In genomic region chr3:126184465-126185000, GRCh38 we compare ENCODE assay signal across 1 cellular context.
TF ChIP-seq lines count a peak whose summit lies in the region.

No MANE protein-coding gene starts in this region.

TF ChIP-seq in HepG2, 621 proteins besides CTCF, POLR2A, EP300 and RAD21 (continued from another document and continues in another):
- TF ChIP-seq, protein P1, sequence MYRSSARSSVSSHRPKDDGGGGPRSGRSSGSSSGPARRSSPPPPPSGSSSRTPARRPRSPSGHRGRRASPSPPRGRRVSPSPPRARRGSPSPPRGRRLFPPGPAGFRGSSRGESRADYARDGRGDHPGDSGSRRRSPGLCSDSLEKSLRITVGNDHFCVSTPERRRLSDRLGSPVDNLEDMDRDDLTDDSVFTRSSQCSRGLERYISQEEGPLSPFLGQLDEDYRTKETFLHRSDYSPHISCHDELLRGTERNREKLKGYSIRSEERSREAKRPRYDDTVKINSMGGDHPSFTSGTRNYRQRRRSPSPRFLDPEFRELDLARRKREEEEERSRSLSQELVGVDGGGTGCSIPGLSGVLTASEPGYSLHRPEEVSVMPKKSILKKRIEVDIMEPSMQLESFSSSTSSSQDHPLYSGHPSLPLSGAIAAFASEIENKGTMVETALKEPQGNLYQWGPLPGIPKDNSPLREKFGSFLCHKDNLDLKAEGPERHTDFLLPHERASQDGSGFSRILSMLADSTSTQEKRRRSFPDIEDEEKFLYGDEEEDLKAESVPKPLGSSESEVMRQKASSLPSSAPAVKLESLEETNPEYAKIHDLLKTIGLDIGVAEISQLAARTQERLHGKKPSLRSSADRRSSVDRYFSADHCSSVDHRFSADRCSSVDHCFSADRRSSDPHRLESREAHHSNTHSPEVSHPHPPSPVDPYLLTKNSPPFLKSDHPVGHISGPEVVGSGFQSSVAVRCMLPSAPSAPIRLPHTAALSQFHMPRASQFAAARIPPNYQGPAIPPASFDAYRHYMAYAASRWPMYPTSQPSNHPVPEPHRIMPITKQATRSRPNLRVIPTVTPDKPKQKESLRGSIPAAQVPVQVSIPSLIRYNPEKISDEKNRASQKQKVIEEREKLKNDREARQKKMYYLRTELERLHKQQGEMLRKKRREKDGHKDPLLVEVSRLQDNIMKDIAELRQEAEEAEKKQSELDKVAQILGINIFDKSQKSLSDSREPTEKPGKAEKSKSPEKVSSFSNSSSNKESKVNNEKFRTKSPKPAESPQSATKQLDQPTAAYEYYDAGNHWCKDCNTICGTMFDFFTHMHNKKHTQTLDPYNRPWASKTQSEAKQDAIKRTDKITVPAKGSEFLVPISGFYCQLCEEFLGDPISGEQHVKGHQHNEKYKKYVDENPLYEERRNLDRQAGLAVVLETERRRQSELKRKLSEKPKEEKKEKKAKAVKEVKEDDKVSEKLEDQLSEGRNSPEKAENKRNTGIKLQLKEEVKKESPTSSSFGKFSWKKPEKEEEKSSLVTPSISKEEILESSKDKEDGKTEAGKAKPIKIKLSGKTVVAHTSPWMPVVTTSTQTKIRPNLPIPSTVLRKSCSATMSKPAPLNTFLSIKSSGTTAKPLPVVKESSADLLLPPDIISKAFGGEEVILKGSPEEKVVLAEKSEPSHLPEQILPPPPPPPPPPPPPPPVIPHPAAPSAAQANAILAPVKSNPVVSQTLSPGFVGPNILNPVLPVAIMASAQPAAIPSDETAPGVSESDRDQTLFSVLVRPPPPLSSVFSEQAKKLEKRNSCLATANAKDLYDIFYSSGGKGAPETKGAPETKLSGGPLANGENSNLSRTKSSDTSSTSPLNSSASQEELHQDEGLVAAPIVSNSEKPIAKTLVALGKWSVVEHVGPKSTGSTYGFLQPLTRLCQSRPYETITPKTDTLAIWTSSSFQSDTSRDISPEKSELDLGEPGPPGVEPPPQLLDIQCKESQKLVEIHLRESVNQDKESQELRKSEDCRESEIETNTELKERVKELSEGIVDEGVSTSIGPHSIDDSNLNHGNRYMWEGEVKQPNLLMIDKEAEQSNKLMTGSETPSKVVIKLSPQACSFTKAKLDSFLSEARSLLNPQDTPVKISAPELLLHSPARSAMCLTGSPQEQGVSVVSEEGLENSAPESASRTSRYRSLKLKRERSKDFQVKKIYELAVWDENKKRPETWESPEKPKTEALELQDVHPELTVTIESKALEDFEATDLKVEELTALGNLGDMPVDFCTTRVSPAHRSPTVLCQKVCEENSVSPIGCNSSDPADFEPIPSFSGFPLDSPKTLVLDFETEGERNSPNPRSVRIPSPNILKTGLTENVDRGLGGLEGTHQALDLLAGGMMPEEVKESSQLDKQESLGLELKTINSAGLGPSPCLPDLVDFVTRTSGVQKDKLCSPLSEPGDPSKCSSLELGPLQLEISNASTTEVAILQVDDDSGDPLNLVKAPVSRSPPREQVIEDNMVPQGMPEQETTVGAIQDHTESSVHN (CRISPR knock-in tag; IDR thresholded peaks at IDR 0.05): no peak
- TF ChIP-seq ZNF138 (CRISPR knock-in tag; IDR thresholded peaks at IDR 0.05; ENCODE audit: low read depth): no peak
- no peak for TF ChIP-seq ZNF670 (CRISPR knock-in tag; IDR thresholded peaks at IDR 0.05; ENCODE audit: borderline replicate concordance)
- TF ChIP-seq FOSL2 (CRISPR knock-in tag; IDR thresholded peaks at IDR 0.05): peak; percentile 77
- TF ChIP-seq TFE3 (CRISPR knock-in tag; IDR thresholded peaks at IDR 0.05): 0 out of 2 replicates have a peak, but pooled peaks have one; percentile 13
- peak; percentile 24; the same call in 1 of the 2 replicates for TF ChIP-seq GATAD2A (CRISPR knock-in tag; IDR thresholded peaks at IDR 0.05)
- no peak for TF ChIP-seq ZNF607 (CRISPR knock-in tag; IDR thresholded peaks at IDR 0.05; ENCODE audit: borderline replicate concordance)
- TF ChIP-seq NFIC (IDR thresholded peaks at IDR 0.05; ENCODE audit: low read length): peak; percentile 47; the same call in 1 of the 2 replicates
- TF ChIP-seq LCORL (IDR thresholded peaks at IDR 0.05): peak; percentile 94
- TF ChIP-seq LCORL (CRISPR knock-in tag; IDR thresholded peaks at IDR 0.05): peak; percentile 98
- no peak for TF ChIP-seq ZNF451 (CRISPR knock-in tag; IDR thresholded peaks at IDR 0.05)
- TF ChIP-seq SMAD9 (CRISPR knock-in tag; IDR thresholded peaks at IDR 0.05): no peak
- no peak for TF ChIP-seq ZNF839 (CRISPR knock-in tag; IDR thresholded peaks at IDR 0.05; ENCODE audit: borderline replicate concordance)
- TF ChIP-seq, protein P2, sequence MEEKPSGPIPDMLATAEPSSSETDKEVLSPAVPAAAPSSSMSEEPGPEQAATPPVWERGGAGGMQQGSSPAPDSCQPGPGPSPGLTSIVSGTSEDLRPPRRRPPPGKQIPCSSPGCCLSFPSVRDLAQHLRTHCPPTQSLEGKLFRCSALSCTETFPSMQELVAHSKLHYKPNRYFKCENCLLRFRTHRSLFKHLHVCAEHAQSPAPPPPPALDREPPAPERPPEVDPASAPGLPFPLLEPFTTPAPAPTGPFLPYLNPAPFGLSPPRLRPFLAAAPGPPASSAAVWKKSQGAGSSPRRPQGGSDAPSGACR (CRISPR knock-in tag; IDR thresholded peaks at IDR 0.05): 0 out of 2 replicates have a peak, but pooled peaks have one; percentile 28
- TF ChIP-seq SP5 (CRISPR knock-in tag; IDR thresholded peaks at IDR 0.05; ENCODE audit: borderline replicate concordance, low read depth): 0 out of 2 replicates have a peak, but pooled peaks have one; percentile 4
- TF ChIP-seq KDM1A (CRISPR knock-in tag; IDR thresholded peaks at IDR 0.05): no peak
- TF ChIP-seq NCOR1 (IDR thresholded peaks at IDR 0.05; ENCODE audit: borderline replicate concordance, low read length): peak; percentile 44; the same call in 1 of the 2 replicates
- TF ChIP-seq NR2F2 (IDR thresholded peaks at IDR 0.05; ENCODE audit: borderline replicate concordance, low read depth): peak; percentile 61; the same call in 1 of the 2 replicates
- TF ChIP-seq HOXA5 (CRISPR knock-in tag; IDR thresholded peaks at IDR 0.05): no peak
- TF ChIP-seq SMYD3 (CRISPR knock-in tag; IDR thresholded peaks at IDR 0.05): no peak
- peak; percentile 38; the same call in 1 of the 2 replicates for TF ChIP-seq MIER2 (CRISPR knock-in tag; IDR thresholded peaks at IDR 0.05)
- peak; percentile 99 for TF ChIP-seq MAFK (conservative IDR thresholded peaks at IDR 0.05 in 1 of 2, IDR thresholded peaks at IDR 0.05 in 1 of 2; ENCODE audit: low read length in 2 of 2)
- no peak for TF ChIP-seq ZNF781 (CRISPR knock-in tag; IDR thresholded peaks at IDR 0.05; ENCODE audit: borderline replicate concordance, not compliant biosample characterization)
- no peak for TF ChIP-seq ZNF382 (CRISPR knock-in tag; IDR thresholded peaks at IDR 0.05; ENCODE audit: borderline replicate concordance)
- TF ChIP-seq, protein P3, sequence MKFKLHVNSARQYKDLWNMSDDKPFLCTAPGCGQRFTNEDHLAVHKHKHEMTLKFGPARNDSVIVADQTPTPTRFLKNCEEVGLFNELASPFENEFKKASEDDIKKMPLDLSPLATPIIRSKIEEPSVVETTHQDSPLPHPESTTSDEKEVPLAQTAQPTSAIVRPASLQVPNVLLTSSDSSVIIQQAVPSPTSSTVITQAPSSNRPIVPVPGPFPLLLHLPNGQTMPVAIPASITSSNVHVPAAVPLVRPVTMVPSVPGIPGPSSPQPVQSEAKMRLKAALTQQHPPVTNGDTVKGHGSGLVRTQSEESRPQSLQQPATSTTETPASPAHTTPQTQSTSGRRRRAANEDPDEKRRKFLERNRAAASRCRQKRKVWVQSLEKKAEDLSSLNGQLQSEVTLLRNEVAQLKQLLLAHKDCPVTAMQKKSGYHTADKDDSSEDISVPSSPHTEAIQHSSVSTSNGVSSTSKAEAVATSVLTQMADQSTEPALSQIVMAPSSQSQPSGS (CRISPR knock-in tag; IDR thresholded peaks at IDR 0.05): 0 out of 2 replicates have a peak, but pooled peaks have one; percentile 38
- TF ChIP-seq ZNF784 (CRISPR knock-in tag; IDR thresholded peaks at IDR 0.05; ENCODE audit: borderline replicate concordance): no peak
- no peak for TF ChIP-seq HNRNPH1 (optimal IDR thresholded peaks at IDR 0.05; ENCODE audit: low read depth, low read length)
- no peak for TF ChIP-seq RFXAP (CRISPR knock-in tag; IDR thresholded peaks at IDR 0.05; ENCODE audit: borderline replicate concordance)
- TF ChIP-seq FOXO4 (CRISPR knock-in tag; conservative IDR thresholded peaks at IDR 0.05): no peak
- TF ChIP-seq ZNF773 (CRISPR knock-in tag; IDR thresholded peaks at IDR 0.05; ENCODE audit: borderline replicate concordance): no peak
- TF ChIP-seq, protein P4, sequence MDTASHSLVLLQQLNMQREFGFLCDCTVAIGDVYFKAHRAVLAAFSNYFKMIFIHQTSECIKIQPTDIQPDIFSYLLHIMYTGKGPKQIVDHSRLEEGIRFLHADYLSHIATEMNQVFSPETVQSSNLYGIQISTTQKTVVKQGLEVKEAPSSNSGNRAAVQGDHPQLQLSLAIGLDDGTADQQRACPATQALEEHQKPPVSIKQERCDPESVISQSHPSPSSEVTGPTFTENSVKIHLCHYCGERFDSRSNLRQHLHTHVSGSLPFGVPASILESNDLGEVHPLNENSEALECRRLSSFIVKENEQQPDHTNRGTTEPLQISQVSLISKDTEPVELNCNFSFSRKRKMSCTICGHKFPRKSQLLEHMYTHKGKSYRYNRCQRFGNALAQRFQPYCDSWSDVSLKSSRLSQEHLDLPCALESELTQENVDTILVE (CRISPR knock-in tag; IDR thresholded peaks at IDR 0.05): no peak
- TF ChIP-seq ZKSCAN8 (CRISPR knock-in tag; IDR thresholded peaks at IDR 0.05; ENCODE audit: borderline replicate concordance): no peak
- no peak for TF ChIP-seq ZNF234 (CRISPR knock-in tag; conservative IDR thresholded peaks at IDR 0.05)
- TF ChIP-seq, protein P5, sequence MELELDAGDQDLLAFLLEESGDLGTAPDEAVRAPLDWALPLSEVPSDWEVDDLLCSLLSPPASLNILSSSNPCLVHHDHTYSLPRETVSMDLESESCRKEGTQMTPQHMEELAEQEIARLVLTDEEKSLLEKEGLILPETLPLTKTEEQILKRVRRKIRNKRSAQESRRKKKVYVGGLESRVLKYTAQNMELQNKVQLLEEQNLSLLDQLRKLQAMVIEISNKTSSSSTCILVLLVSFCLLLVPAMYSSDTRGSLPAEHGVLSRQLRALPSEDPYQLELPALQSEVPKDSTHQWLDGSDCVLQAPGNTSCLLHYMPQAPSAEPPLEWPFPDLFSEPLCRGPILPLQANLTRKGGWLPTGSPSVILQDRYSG (CRISPR knock-in tag; IDR thresholded peaks at IDR 0.05): no peak
- no peak for TF ChIP-seq ISX (CRISPR knock-in tag; conservative IDR thresholded peaks at IDR 0.05)
- peak; percentile 68 for TF ChIP-seq TCF7 (IDR thresholded peaks at IDR 0.05; ENCODE audit: low read depth)
- 0 out of 2 replicates have a peak, but pooled peaks have one; percentile 42 for TF ChIP-seq ZNF225 (CRISPR knock-in tag; IDR thresholded peaks at IDR 0.05)
- no peak for TF ChIP-seq JDP2 (CRISPR knock-in tag; IDR thresholded peaks at IDR 0.05; ENCODE audit: borderline replicate concordance)
- TF ChIP-seq, protein P6, sequence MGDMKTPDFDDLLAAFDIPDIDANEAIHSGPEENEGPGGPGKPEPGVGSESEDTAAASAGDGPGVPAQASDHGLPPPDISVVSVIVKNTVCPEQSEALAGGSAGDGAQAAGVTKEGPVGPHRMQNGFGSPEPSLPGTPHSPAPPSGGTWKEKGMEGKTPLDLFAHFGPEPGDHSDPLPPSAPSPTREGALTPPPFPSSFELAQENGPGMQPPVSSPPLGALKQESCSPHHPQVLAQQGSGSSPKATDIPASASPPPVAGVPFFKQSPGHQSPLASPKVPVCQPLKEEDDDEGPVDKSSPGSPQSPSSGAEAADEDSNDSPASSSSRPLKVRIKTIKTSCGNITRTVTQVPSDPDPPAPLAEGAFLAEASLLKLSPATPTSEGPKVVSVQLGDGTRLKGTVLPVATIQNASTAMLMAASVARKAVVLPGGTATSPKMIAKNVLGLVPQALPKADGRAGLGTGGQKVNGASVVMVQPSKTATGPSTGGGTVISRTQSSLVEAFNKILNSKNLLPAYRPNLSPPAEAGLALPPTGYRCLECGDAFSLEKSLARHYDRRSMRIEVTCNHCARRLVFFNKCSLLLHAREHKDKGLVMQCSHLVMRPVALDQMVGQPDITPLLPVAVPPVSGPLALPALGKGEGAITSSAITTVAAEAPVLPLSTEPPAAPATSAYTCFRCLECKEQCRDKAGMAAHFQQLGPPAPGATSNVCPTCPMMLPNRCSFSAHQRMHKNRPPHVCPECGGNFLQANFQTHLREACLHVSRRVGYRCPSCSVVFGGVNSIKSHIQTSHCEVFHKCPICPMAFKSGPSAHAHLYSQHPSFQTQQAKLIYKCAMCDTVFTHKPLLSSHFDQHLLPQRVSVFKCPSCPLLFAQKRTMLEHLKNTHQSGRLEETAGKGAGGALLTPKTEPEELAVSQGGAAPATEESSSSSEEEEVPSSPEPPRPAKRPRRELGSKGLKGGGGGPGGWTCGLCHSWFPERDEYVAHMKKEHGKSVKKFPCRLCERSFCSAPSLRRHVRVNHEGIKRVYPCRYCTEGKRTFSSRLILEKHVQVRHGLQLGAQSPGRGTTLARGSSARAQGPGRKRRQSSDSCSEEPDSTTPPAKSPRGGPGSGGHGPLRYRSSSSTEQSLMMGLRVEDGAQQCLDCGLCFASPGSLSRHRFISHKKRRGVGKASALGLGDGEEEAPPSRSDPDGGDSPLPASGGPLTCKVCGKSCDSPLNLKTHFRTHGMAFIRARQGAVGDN (CRISPR knock-in tag; IDR thresholded peaks at IDR 0.05): peak; percentile 59
